In the genomic region with DNA sequence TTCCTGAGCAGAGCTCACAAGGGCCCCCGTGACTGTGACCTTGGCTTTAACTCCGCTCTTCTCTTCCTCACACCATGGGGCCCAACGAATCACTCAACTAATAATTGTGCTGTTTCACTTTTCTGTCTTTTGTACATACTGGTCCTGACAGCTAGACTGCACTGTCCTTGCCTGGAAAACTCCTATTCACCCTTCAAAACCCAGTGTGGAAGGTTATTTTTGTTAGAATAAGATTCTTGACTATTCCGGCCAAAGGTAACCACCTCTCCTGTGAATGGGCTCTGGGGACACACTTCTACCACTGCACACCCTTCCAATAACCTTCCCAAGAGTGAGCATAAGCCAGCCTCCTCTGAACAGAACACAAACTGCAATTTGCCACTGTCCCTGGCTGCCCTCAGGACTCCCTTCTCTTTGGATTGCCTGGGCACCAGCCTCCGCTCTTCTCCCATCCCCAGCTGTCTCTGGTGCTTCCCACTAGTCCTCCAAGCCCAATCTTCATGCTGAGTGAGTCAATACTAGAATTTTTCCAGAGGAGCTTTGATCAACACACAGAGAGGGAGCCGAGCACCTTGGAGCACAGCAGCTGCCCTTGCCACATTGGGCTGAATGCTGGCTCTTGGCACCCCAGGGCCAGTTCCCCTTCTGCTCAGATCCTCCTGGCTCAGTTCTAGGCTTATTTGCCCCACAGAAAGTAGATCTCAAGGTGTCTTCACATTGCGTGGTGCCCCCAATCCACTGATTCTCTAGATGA, we compare ENCODE assay signal across 22 cellular contexts. TPM values are rescaled to one million over a fixed set of nuclear protein-coding genes. Genes with fewer than 3 reads are reported as not detected.
DNase-seq lines count a peak whose midpoint lies in the region; ATAC-seq and TF ChIP-seq lines count a peak whose summit lies in the region.
"Had no signal": no experiment of that assay in that cellular context is flagged by ENCODE, and none has a peak within 500 bp of the region (broad histone marks: within the 10 kb centered on the region; RNA-seq: fewer than 3 reads in every experiment).

No MANE protein-coding gene starts in this region.

- H3K27ac ChIP-seq in heart right ventricle: peak overlapping the region in 9 of 10 donors; percentile 43 to 98 (median 92)
- H3K27ac ChIP-seq: hepatocyte, parathyroid adenoma had no signal

- no peak for TF ChIP-seq CTCF in heart right ventricle (IDR thresholded peaks at IDR 0.05)

- ATAC-seq in heart right ventricle: peak in 2 of 8 donors; percentile 8 to 15
- no peak for ATAC-seq in Right ventricle myocardium superior (ENCODE audit: poor library complexity)
- no peak for ATAC-seq in GM19395 (IDR thresholded peaks at IDR 0.05; ENCODE audit: unreplicated experiment)
- no peak for ATAC-seq in HG02588 (IDR thresholded peaks at IDR 0.05; ENCODE audit: unreplicated experiment)
- ATAC-seq: PC-3; stimulated activated naive CD8-positive, alpha-beta T cell treated with anti-CD3 and anti-CD28 coated beads, Interleukin-15, amount 100 ng/mL, for 72 hours had no signal

- H3K9me3 ChIP-seq in heart right ventricle: no peaks in the 10 kb centered on the region

- 72 to 74% methylated on average over 7 of the region's 7 CpGs for WGBS in heart right ventricle, 2 donors

- peaks cover 5 to 71% (median 27%) of the 10 kb centered on the region in 9 donors for H3K4me1 ChIP-seq in heart right ventricle
- H3K4me1 ChIP-seq: parathyroid adenoma had no signal

- H3K4me3 ChIP-seq in heart right ventricle: peak overlapping the region in 8 of 10 donors; percentile 8 to 87 (median 72)
- H3K4me3 ChIP-seq: hepatocyte had no signal

- H3K36me3 ChIP-seq in heart right ventricle: no peaks in the 10 kb centered on the region

- H3K27me3 ChIP-seq in heart right ventricle: peaks cover 0 to 43% (median 23%) of the 10 kb centered on the region in 7 donors

- DNase-seq in heart right ventricle (no peak), Right ventricle myocardium superior (no peak), iPS-NIHi11 (ENCODE audit: low spot score) (peak; percentile 2), ureter (ENCODE audit: low spot score) (peak; percentile 15), superior temporal gyrus (ENCODE audit: extremely low spot score) (no peak)
- peak; percentile 35 for DNase-seq in activated CD8-positive, alpha-beta memory T cell treated with anti-CD3 and anti-CD28 coated beads, Interleukin-2, amount 50 U/mL, for 48 hours
- DNase-seq: activated CD4-positive, alpha-beta T cell treated with anti-CD3 and anti-CD28 coated beads for 1 hour; activated effector memory CD4-positive, alpha-beta T cell treated with Interleukin-2 at 50 U/mL for 16 hours; activated naive CD8-positive, alpha-beta T cell treated with anti-CD3 and anti-CD28 coated beads for 36 hours; activated T-cell treated with anti-CD3 and anti-CD28 coated beads for 4 hours; aorta; CD4-positive, alpha-beta memory T cell; cortex of kidney; foreskin melanocyte; KG1 had no signal

- intact Hi-C loops in heart right ventricle (cut with DNase I) (loop anchor here in 3 of 10 donors (2.0 to 5.0 kb wide), 3 partner anchors 35 to 67 kb away; no protein-coding TSS in a partner anchor), Right ventricle myocardium superior (cut with DNase I) (loop anchor here (5.0 kb wide), 1 partner anchor 125 kb away; no protein-coding TSS in a partner anchor)

RNA-seq across cellular contexts. Expression of a gene that starts 2.1 kb away (rescaled TPM):
- 100 to 1,000 TPM; 122 to 254 (median 182) TPM for total RNA-seq in heart right ventricle
- 10 to 100 TPM; 29.9 to 61.5 TPM for polyA plus RNA-seq in heart right ventricle
- 162 TPM for total RNA-seq in Right ventricle myocardium superior
- total RNA-seq in ureter: 3.5 TPM
- total RNA-seq: PC-3 had no signal
- polyA plus RNA-seq: CD4-positive, alpha-beta memory T cell; neural cell had no signal

Comparison
In these comparisons a context has a peak if more than half of its experiments do, and no peak if none do; other contexts are left out.
1. DNase-seq: peak in activated CD8-positive, alpha-beta memory T cell treated with anti-CD3 and anti-CD28 coated beads, Interleukin-2, amount 50 U/mL, for 48 hours (single experiment), iPS-NIHi11 (single experiment) and ureter (single experiment); none in heart right ventricle (0 of 2), Right ventricle myocardium superior (single experiment) and superior temporal gyrus (single experiment).
2. RNA of a gene that starts 2.1 kb away (total RNA-seq): 122 to 254 TPM in heart right ventricle and 162 TPM in Right ventricle myocardium superior (single experiment); 3.5 TPM in ureter (single experiment); every median in the first group is over 10 times any median in the second.